In the genomic region with DNA sequence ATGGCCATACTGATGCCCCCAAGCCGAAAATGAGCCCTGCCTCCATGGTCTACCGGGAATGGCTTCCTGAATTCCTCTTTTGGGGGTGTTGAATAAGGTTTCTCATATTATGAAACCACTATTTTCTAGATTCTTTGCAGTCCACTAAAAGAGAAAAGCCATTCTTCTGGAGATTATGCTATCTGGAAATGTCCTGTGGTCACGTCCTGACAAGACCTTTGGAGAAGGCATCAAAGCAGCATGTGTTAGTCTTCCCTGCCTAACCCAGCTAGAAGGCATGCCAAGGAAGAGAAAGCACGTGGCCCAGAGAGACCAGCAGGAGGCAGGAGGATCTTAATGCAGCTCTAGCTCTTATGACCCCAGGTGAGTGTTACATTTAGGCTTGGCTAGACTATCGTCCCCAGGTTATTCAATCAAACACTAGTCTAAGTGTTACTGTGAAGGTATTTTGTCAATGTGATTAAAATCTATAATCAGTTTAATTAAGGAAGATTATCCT, we compare ENCODE assay signal across 2 cellular contexts.
TF ChIP-seq lines count a peak whose summit lies in the region.

No MANE protein-coding gene starts in this region.

TF ChIP-seq in SK-N-SH, 30 proteins besides CTCF, POLR2A, EP300 and RAD21:
- TF ChIP-seq FOSL2 (IDR thresholded peaks at IDR 0.05; ENCODE audit: borderline replicate concordance, low read depth): no peak
- TF ChIP-seq EZH2phosphoT487 (IDR thresholded peaks at IDR 0.05; ENCODE audit: borderline replicate concordance, low read depth): no peak
- TF ChIP-seq TCF12 (IDR thresholded peaks at IDR 0.05): no peak
- no peak for TF ChIP-seq RFX5 (IDR thresholded peaks at IDR 0.05; ENCODE audit: low read length)
- no peak for TF ChIP-seq GABPA (IDR thresholded peaks at IDR 0.05; ENCODE audit: low read depth)
- TF ChIP-seq, protein P1, sequence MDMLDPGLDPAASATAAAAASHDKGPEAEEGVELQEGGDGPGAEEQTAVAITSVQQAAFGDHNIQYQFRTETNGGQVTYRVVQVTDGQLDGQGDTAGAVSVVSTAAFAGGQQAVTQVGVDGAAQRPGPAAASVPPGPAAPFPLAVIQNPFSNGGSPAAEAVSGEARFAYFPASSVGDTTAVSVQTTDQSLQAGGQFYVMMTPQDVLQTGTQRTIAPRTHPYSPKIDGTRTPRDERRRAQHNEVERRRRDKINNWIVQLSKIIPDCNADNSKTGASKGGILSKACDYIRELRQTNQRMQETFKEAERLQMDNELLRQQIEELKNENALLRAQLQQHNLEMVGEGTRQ (IDR thresholded peaks at IDR 0.05; ENCODE audit: borderline replicate concordance, low read depth, low read length): no peak
- TF ChIP-seq, protein P2, sequence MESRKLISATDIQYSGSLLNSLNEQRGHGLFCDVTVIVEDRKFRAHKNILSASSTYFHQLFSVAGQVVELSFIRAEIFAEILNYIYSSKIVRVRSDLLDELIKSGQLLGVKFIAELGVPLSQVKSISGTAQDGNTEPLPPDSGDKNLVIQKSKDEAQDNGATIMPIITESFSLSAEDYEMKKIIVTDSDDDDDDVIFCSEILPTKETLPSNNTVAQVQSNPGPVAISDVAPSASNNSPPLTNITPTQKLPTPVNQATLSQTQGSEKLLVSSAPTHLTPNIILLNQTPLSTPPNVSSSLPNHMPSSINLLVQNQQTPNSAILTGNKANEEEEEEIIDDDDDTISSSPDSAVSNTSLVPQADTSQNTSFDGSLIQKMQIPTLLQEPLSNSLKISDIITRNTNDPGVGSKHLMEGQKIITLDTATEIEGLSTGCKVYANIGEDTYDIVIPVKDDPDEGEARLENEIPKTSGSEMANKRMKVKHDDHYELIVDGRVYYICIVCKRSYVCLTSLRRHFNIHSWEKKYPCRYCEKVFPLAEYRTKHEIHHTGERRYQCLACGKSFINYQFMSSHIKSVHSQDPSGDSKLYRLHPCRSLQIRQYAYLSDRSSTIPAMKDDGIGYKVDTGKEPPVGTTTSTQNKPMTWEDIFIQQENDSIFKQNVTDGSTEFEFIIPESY (IDR thresholded peaks at IDR 0.05; ENCODE audit: borderline replicate concordance, low read depth): no peak
- no peak for TF ChIP-seq YY1 (IDR thresholded peaks at IDR 0.05; ENCODE audit: low read depth)
- TF ChIP-seq RXRA (IDR thresholded peaks at IDR 0.05; ENCODE audit: borderline replicate concordance, low read depth): no peak
- no peak for TF ChIP-seq GATA2 (CRISPR knock-in tag; IDR thresholded peaks at IDR 0.05)
- no peak for TF ChIP-seq SIN3A (IDR thresholded peaks at IDR 0.05; ENCODE audit: borderline replicate concordance, low read depth, low read length)
- TF ChIP-seq, protein P3, sequence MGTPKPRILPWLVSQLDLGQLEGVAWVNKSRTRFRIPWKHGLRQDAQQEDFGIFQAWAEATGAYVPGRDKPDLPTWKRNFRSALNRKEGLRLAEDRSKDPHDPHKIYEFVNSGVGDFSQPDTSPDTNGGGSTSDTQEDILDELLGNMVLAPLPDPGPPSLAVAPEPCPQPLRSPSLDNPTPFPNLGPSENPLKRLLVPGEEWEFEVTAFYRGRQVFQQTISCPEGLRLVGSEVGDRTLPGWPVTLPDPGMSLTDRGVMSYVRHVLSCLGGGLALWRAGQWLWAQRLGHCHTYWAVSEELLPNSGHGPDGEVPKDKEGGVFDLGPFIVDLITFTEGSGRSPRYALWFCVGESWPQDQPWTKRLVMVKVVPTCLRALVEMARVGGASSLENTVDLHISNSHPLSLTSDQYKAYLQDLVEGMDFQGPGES (IDR thresholded peaks at IDR 0.05; ENCODE audit: low read depth, low read length): no peak
- no peak for TF ChIP-seq SMC3 (IDR thresholded peaks at IDR 0.05; ENCODE audit: low read depth, low read length)
- no peak for TF ChIP-seq JUND (IDR thresholded peaks at IDR 0.05)
- no peak for TF ChIP-seq TAF1 (IDR thresholded peaks at IDR 0.05; ENCODE audit: borderline replicate concordance, low read depth, low read length)
- no peak for TF ChIP-seq FOXM1 (IDR thresholded peaks at IDR 0.05; ENCODE audit: low read depth)

TF ChIP-seq in H1, 55 proteins besides CTCF, POLR2A, EP300 and RAD21:
- TF ChIP-seq, protein P4, sequence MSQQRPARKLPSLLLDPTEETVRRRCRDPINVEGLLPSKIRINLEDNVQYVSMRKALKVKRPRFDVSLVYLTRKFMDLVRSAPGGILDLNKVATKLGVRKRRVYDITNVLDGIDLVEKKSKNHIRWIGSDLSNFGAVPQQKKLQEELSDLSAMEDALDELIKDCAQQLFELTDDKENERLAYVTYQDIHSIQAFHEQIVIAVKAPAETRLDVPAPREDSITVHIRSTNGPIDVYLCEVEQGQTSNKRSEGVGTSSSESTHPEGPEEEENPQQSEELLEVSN (IDR thresholded peaks at IDR 0.05): peak; percentile 57; the same call in 1 of the 2 replicates
- no peak for TF ChIP-seq SRF (IDR thresholded peaks at IDR 0.05; ENCODE audit: low read depth, low read length)
- TF ChIP-seq CTBP2 (IDR thresholded peaks at IDR 0.05; ENCODE audit: borderline replicate concordance, insufficient read depth, insufficient read length, low read length): no peak
- TF ChIP-seq, protein P5, sequence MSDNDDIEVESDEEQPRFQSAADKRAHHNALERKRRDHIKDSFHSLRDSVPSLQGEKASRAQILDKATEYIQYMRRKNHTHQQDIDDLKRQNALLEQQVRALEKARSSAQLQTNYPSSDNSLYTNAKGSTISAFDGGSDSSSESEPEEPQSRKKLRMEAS (IDR thresholded peaks at IDR 0.05): peak; percentile 75
- no peak for TF ChIP-seq SAP30 (IDR thresholded peaks at IDR 0.05; ENCODE audit: insufficient read depth, insufficient replicate concordance, low read length)
